ENCODE assay signal across 1 cellular context in genomic region chr10:72730462-72730861, GRCh38.
TF ChIP-seq lines count a peak whose summit lies in the region.

No MANE protein-coding gene starts in this region.

TF ChIP-seq in WTC11, 78 proteins besides CTCF, POLR2A, EP300 and RAD21 (continued from another document):
- TF ChIP-seq, protein P1, sequence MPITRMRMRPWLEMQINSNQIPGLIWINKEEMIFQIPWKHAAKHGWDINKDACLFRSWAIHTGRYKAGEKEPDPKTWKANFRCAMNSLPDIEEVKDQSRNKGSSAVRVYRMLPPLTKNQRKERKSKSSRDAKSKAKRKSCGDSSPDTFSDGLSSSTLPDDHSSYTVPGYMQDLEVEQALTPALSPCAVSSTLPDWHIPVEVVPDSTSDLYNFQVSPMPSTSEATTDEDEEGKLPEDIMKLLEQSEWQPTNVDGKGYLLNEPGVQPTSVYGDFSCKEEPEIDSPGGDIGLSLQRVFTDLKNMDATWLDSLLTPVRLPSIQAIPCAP (CRISPR knock-in tag; IDR thresholded peaks at IDR 0.05): no peak
- TF ChIP-seq ZNF425 (CRISPR knock-in tag; conservative IDR thresholded peaks at IDR 0.05) (no peak), TP53 (CRISPR knock-in tag; IDR thresholded peaks at IDR 0.05) (no peak), SP1 (CRISPR knock-in tag; conservative IDR thresholded peaks at IDR 0.05) (no peak), SMAD3 (CRISPR knock-in tag; IDR thresholded peaks at IDR 0.05; ENCODE audit: borderline replicate concordance) (no peak), ZNF423 (CRISPR knock-in tag; IDR thresholded peaks at IDR 0.05) (no peak), CBFB (CRISPR knock-in tag; IDR thresholded peaks at IDR 0.05; ENCODE audit: low read depth) (no peak), ZMAT4 (CRISPR knock-in tag; IDR thresholded peaks at IDR 0.05) (no peak), IRF2 (CRISPR knock-in tag; IDR thresholded peaks at IDR 0.05; ENCODE audit: borderline replicate concordance, low read depth) (no peak), ESRRA (CRISPR knock-in tag; IDR thresholded peaks at IDR 0.05; ENCODE audit: borderline replicate concordance) (no peak)
- TF ChIP-seq, protein P2, sequence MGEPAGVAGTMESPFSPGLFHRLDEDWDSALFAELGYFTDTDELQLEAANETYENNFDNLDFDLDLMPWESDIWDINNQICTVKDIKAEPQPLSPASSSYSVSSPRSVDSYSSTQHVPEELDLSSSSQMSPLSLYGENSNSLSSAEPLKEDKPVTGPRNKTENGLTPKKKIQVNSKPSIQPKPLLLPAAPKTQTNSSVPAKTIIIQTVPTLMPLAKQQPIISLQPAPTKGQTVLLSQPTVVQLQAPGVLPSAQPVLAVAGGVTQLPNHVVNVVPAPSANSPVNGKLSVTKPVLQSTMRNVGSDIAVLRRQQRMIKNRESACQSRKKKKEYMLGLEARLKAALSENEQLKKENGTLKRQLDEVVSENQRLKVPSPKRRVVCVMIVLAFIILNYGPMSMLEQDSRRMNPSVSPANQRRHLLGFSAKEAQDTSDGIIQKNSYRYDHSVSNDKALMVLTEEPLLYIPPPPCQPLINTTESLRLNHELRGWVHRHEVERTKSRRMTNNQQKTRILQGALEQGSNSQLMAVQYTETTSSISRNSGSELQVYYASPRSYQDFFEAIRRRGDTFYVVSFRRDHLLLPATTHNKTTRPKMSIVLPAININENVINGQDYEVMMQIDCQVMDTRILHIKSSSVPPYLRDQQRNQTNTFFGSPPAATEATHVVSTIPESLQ (CRISPR knock-in tag; IDR thresholded peaks at IDR 0.05): no peak
- TF ChIP-seq, protein P3, sequence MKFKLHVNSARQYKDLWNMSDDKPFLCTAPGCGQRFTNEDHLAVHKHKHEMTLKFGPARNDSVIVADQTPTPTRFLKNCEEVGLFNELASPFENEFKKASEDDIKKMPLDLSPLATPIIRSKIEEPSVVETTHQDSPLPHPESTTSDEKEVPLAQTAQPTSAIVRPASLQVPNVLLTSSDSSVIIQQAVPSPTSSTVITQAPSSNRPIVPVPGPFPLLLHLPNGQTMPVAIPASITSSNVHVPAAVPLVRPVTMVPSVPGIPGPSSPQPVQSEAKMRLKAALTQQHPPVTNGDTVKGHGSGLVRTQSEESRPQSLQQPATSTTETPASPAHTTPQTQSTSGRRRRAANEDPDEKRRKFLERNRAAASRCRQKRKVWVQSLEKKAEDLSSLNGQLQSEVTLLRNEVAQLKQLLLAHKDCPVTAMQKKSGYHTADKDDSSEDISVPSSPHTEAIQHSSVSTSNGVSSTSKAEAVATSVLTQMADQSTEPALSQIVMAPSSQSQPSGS (CRISPR knock-in tag; IDR thresholded peaks at IDR 0.05; ENCODE audit: borderline replicate concordance, low read depth): no peak
